ENCODE assay signal across 1 cellular context in the genomic region with DNA sequence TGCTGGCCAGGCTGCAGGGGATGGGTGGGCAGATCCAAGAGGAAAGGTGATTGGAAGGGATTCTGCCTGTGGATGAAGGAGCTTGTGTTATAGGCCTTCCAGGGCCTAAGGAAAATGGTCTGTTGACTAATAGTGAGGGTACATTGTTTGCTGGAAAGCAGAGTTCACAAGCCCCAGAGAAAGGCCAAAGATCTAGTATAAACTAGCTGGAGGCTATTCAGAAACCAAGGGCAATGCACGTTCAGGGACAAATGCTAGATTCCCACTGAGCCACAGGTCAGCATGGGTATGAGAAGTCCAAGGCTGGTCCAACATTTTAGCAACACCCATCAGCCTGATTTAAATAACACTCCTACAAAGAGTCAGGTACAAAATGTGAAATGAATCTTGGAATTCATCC.
TF ChIP-seq lines count a peak whose summit lies in the region.

No MANE protein-coding gene starts in this region.

TF ChIP-seq in IMR-90, 13 proteins besides CTCF, POLR2A, EP300 and RAD21:
- TF ChIP-seq, protein P1, sequence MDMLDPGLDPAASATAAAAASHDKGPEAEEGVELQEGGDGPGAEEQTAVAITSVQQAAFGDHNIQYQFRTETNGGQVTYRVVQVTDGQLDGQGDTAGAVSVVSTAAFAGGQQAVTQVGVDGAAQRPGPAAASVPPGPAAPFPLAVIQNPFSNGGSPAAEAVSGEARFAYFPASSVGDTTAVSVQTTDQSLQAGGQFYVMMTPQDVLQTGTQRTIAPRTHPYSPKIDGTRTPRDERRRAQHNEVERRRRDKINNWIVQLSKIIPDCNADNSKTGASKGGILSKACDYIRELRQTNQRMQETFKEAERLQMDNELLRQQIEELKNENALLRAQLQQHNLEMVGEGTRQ (IDR thresholded peaks at IDR 0.05; ENCODE audit: low read depth, low read length): no peak
- TF ChIP-seq MXI1 (IDR thresholded peaks at IDR 0.05; ENCODE audit: borderline replicate concordance, low read depth, low read length): no peak
- TF ChIP-seq RCOR1 (IDR thresholded peaks at IDR 0.05; ENCODE audit: insufficient replicate concordance, low read length): no peak
- TF ChIP-seq CHD1 (IDR thresholded peaks at IDR 0.05; ENCODE audit: low read depth, low read length): no peak
- no peak for TF ChIP-seq RFX5 (IDR thresholded peaks at IDR 0.05; ENCODE audit: low read depth, low read length)
- no peak for TF ChIP-seq FOS (IDR thresholded peaks at IDR 0.05; ENCODE audit: low read depth, low read length)
- TF ChIP-seq MAFK (IDR thresholded peaks at IDR 0.05; ENCODE audit: low read depth, low read length): no peak
- TF ChIP-seq, protein P2, sequence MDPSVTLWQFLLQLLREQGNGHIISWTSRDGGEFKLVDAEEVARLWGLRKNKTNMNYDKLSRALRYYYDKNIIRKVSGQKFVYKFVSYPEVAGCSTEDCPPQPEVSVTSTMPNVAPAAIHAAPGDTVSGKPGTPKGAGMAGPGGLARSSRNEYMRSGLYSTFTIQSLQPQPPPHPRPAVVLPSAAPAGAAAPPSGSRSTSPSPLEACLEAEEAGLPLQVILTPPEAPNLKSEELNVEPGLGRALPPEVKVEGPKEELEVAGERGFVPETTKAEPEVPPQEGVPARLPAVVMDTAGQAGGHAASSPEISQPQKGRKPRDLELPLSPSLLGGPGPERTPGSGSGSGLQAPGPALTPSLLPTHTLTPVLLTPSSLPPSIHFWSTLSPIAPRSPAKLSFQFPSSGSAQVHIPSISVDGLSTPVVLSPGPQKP (IDR thresholded peaks at IDR 0.05; ENCODE audit: borderline replicate concordance, low read depth, low read length): no peak
- TF ChIP-seq SMC3 (IDR thresholded peaks at IDR 0.05; ENCODE audit: low read depth, low read length): no peak
- no peak for TF ChIP-seq BHLHE40 (IDR thresholded peaks at IDR 0.05; ENCODE audit: low read depth, low read length)
- TF ChIP-seq CEBPB (IDR thresholded peaks at IDR 0.05; ENCODE audit: low read depth, low read length): no peak
- TF ChIP-seq NFE2L2 (IDR thresholded peaks at IDR 0.05; ENCODE audit: low read depth, low read length): no peak
